In the genomic region with DNA sequence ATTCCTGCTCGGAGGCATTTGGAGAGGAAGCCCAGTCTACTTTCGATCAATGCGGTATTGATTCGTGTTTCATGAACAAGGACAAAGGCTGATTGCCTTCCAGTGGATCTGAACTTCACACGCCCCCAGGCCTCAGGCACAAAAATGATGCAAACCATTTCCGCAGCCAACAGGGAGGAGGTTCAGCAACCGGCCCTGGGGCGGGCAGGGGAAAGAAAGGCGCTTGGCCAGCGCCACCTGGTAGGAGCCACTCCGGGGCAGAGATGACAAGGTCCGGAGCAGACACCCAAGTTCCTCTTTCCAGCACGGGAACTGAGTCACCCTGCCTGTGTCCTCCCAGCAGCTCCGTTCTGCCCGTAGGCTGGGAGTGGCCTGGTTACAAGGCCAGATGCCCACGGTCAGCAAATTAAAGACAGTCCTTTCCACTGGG, we compare ENCODE assay signal across 8 cellular contexts.
DNase-seq lines count a peak whose midpoint lies in the region; ATAC-seq, FAIRE-seq and TF ChIP-seq lines count a peak whose summit lies in the region.

No MANE protein-coding gene starts in this region.

- no peaks in the 10 kb centered on the region for H3K9me2 ChIP-seq in GM23248 (ENCODE audit: insufficient read depth)

- H3K9me3 ChIP-seq in GM23248 (ENCODE audit: low read depth) (no peaks in the 10 kb centered on the region), sigmoid colon (no peaks in the 10 kb centered on the region)

- H4K20me1 ChIP-seq in GM23248 (ENCODE audit: insufficient read depth) = no peaks in the 10 kb centered on the region

- H3K79me2 ChIP-seq in GM23248 (ENCODE audit: insufficient read depth) = no peaks in the 10 kb centered on the region

- H3K4me1 ChIP-seq in GM23248 (ENCODE audit: insufficient read depth) = peaks cover 9% of the 10 kb centered on the region
- peaks cover 0 to 20% (median 17%) of the 10 kb centered on the region in 4 donors for H3K4me1 ChIP-seq in sigmoid colon

- peak overlapping the region; percentile 80 for H3K4me2 ChIP-seq in GM23248 (ENCODE audit: unreplicated experiment)

- peak overlapping the region; percentile 79 for H2AFZ ChIP-seq in GM23248

- no peak for TF ChIP-seq POLR2A in sigmoid colon (IDR thresholded peaks at IDR 0.05)

- H3F3A ChIP-seq in GM23248 (ENCODE audit: insufficient read depth) = peaks cover 4% of the 10 kb centered on the region; the same call in 1 of the 2 replicates

- H3K36me3 ChIP-seq in GM23248 (ENCODE audit: low read depth) (no peaks in the 10 kb centered on the region), sigmoid colon (no peaks in the 10 kb centered on the region)

- in situ Hi-C loops in GM23248 (cut with MboI) = no loop called here

- ATAC-seq in Right ventricle myocardium inferior (peak; percentile 76), GM19397 (IDR thresholded peaks at IDR 0.05; ENCODE audit: unreplicated experiment) (no peak), GM18873 (IDR thresholded peaks at IDR 0.05; ENCODE audit: low FRiP score, unreplicated experiment) (no peak)

- TF ChIP-seq CTCF in sigmoid colon (IDR thresholded peaks at IDR 0.05) (no peak), D721Med (IDR thresholded peaks at IDR 0.05; ENCODE audit: insufficient read depth, missing control alignments) (no peak)

- 3 to 4% methylated on average over 16 of the region's 16 CpGs for WGBS in GM23248 (ENCODE audit: low coverage in 1 of 2, low lambda C conversion rate in 2 of 2, missing lambda C conversion rate in 2 of 2), 2 experiments
- 55 to 70% methylated on average over 16 of the region's 16 CpGs for WGBS in sigmoid colon, 2 donors

- no peak for FAIRE-seq in D721Med (lab: Jason Lieb, UNC)

- peak overlapping the region; percentile 66 for H3K9ac ChIP-seq in GM23248

- intact Hi-C loops in Right ventricle myocardium inferior (cut with DNase I) = loop anchor here (5.0 kb wide), 1 partner anchor 675 kb away; no protein-coding TSS in a partner anchor
- intact Hi-C loops in sigmoid colon (cut with DNase I) = no loop called here

- no peaks in the 10 kb centered on the region for H3K27me3 ChIP-seq in GM23248 (replicated peaks; ENCODE audit: insufficient read depth)
- no peaks in the 10 kb centered on the region for H3K27me3 ChIP-seq in sigmoid colon

- H3K27ac ChIP-seq in GM23248 (peak overlapping the region; percentile 81), sigmoid colon (peak overlapping the region; percentile 41 to 68 (median 64))

- peak in 1 of 4 donors; percentile 67 for TF ChIP-seq EP300 in sigmoid colon (IDR thresholded peaks at IDR 0.05)

- DNase-seq in GM23248 = peak; percentile 93
- DNase-seq in SW480 (ENCODE audit: low spot score) = peak; percentile 68
- DNase-seq in Right ventricle myocardium inferior (ENCODE audit: missing footprints) = peak; percentile 91
- peak; percentile 90 for DNase-seq in sigmoid colon
- no peak for DNase-seq in NCI-H226
- DNase-seq in D721Med (ENCODE audit: insufficient read length, low spot score) = no peak

- H3K4me3 ChIP-seq in GM23248 (peak overlapping the region; percentile 48; the same call in 1 of the 2 replicates), sigmoid colon (no peak overlapping the region)

Comparison
In these comparisons a context has a peak if more than half of its experiments do, and no peak if none do; other contexts are left out.
1. DNase-seq: peak in GM23248 (single experiment), SW480 (single experiment), Right ventricle myocardium inferior (single experiment) and sigmoid colon (single experiment); none in NCI-H226 (single experiment) and D721Med (single experiment).